8 cellular contexts compared by ENCODE assay signal in genomic region chr12:120495723-120496352, GRCh38. TPM values are rescaled to one million over a fixed set of nuclear protein-coding genes. Genes with fewer than 3 reads are reported as not detected.
DNase-seq lines count a peak whose midpoint lies in the region; ATAC-seq and TF ChIP-seq lines count a peak whose summit lies in the region.

DYNLL1 (plus strand) TSS chr12:120496113; CDS start chr12:120496422, 309 bp downstream.

- peak within 1 kb of the TSS; percentile 93 for H3K27ac Mint-ChIP-seq in chondrocyte (ENCODE audit: unreplicated experiment)

- H3K4me1 Mint-ChIP-seq in chondrocyte (ENCODE audit: low read depth): peaks cover 38% of the 10 kb centered on the region

- no peaks in the 10 kb centered on the region for H3K9me3 Mint-ChIP-seq in chondrocyte (ENCODE audit: low read depth)

- ATAC-seq in HG03439 (IDR thresholded peaks at IDR 0.05; ENCODE audit: unreplicated experiment): peak; percentile 93

- peak; percentile 86 to 91 for DNase-seq in AML-193 (lab: John Stamatoyannopoulos, UW)
- DNase-seq in NCI-H510A treated with DMSO at 0.1 percent for 48 hours (lab: John Stamatoyannopoulos, UW): peak; percentile 98
- DNase-seq in activated CD4-positive, alpha-beta T cell treated with anti-CD3 and anti-CD28 coated beads for 24 hours (ENCODE audit: low read depth in 2 of 2): peak; percentile 97 to 98
- DNase-seq in chondrocyte (ENCODE audit: low spot score): peak; percentile 97
- DNase-seq in kidney glomerular epithelial cell (lab: John Stamatoyannopoulos, UW): peak; percentile 87
- DNase-seq in stimulated activated CD4-positive, alpha-beta T cell treated with anti-CD3 and anti-CD28 coated beads, Interleukin-1b, Interleukin-23, amount 100 ng/mL, for 1 hour (ENCODE audit: low read depth in 2 of 2): peak; percentile 90 to 98

- no peak for TF ChIP-seq CTCF in chondrocyte (IDR thresholded peaks at IDR 0.05)

- peaks cover 10% of the 10 kb centered on the region for H3K36me3 Mint-ChIP-seq in chondrocyte (ENCODE audit: low read depth)

- TF ChIP-seq POLR2A in GM19193 (IDR thresholded peaks at IDR 0.05; ENCODE audit: extremely low read depth, insufficient read depth, insufficient read length): peak; percentile 97

- H3K27me3 Mint-ChIP-seq in chondrocyte (ENCODE audit: low read depth): no peaks in the 10 kb centered on the region

- H3K4me3 Mint-ChIP-seq in chondrocyte (ENCODE audit: unreplicated experiment): peak within 1 kb of the TSS; percentile 93

RNA-seq across cellular contexts. Expression of gene DYNLL1, which starts in this region (rescaled TPM):
- 317 to 550 TPM (median 322 TPM) in 3 replicates for total RNA-seq in chondrocyte

Comparison
In these comparisons a context has a peak if more than half of its experiments do, and no peak if none do; other contexts are left out.
1. Peak in every context shown above with its lines: DNase-seq and ATAC-seq.